12 cellular contexts compared by ENCODE assay signal in the genomic region with DNA sequence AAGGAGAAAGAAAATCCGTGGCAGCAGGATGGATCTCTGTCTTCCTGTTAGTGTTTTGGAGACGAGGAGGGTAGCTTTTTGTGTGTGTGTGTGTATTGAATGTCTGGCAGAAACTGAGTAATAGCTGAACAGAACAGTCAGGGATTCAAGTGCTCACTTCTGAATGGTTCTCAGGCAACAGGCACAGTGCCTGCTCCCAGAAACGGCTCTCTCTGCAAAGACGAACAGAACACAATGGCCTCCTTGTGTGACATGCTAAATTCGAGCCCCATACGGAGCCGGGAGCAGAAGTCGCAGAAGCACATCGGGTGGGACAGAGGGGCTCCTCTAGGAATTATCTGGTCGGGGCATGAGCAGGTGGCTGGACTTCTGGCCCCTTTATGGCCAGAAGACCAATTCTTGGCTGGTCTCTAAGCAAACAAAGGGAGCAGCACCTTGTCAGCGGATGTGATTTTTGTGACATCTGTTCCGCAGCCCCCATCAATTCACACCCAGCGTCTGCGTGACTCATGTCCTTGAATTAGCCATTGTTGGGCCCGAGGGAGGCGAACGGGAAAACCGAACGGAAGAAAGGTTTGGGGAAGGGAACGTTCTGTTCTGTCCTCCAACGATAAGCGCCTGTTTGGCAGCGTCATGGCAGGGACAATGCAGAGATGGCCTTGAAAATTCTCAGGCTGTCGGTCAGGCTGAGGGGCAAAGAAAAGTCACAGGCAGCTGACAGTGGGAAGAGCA. TPM values are rescaled to one million over a fixed set of nuclear protein-coding genes. Genes with fewer than 3 reads are reported as not detected.
A peak's percentile ranks its signal among the peaks of the same experiment; 100 is the strongest.
DNase-seq lines count a peak whose midpoint lies in the region; ATAC-seq, FAIRE-seq and TF ChIP-seq lines count a peak whose summit lies in the region.
"Had no signal": no experiment of that assay in that cellular context is flagged by ENCODE, and none has a peak within 500 bp of the region (broad histone marks: within the 10 kb centered on the region; RNA-seq: fewer than 3 reads in every experiment).

No MANE protein-coding gene starts in this region.

- no peaks in the 10 kb centered on the region for H3K9me2 ChIP-seq in PC-3 (replicated peaks; ENCODE audit: low read length)

- TF ChIP-seq CTCF in PC-3 (conservative IDR thresholded peaks at IDR 0.05; ENCODE audit: low read depth, low read length): no peak
- no peak for TF ChIP-seq CTCF in ovary (IDR thresholded peaks at IDR 0.05)

- no peaks in the 10 kb centered on the region for H3K36me3 ChIP-seq in PC-3 (ENCODE audit: low read depth, low read length)
- no peaks in the 10 kb centered on the region for H3K36me3 ChIP-seq in ovary
- H3K36me3 ChIP-seq: BLaER1 had no signal

- TF ChIP-seq POLR2A in ovary (IDR thresholded peaks at IDR 0.05) (no peak), H54 (IDR thresholded peaks at IDR 0.05; ENCODE audit: low read depth, low read length) (no peak)

- peaks cover 16% of the 10 kb centered on the region for H3K27me3 ChIP-seq in PC-3 (ENCODE audit: low read length)
- H3K27me3 ChIP-seq in ovary: no peaks in the 10 kb centered on the region
- H3K27me3 ChIP-seq: BLaER1 had no signal

- peak overlapping the region; percentile 29 for H3K4me2 ChIP-seq in PC-3 (ENCODE audit: low read length)
- H3K4me2 ChIP-seq: BLaER1 had no signal

- H3K36me3 Mint-ChIP-seq in activated naive CD4-positive, alpha-beta T cell treated with anti-CD3 and anti-CD28 coated beads for 36 hours (ENCODE audit: low read depth): no peaks in the 10 kb centered on the region
- H3K36me3 Mint-ChIP-seq: T-cell had no signal

- CTCF ChIA-PET in PC-3 (lab: Charles Lee): no interaction called here
- CTCF ChIA-PET in activated naive CD4-positive, alpha-beta T cell treated with anti-CD3 and anti-CD28 coated beads for 36 hours (lab: Charles Lee): no interaction called here

- no peaks in the 10 kb centered on the region for H3F3A ChIP-seq in PC-3 (ENCODE audit: low read length, unreplicated experiment)

- H3K27me3 Mint-ChIP-seq in activated naive CD4-positive, alpha-beta T cell treated with anti-CD3 and anti-CD28 coated beads for 36 hours (ENCODE audit: low read depth): peaks cover 12% of the 10 kb centered on the region

- H3K9ac ChIP-seq in PC-3 (ENCODE audit: low read length): no peak overlapping the region
- H3K9ac ChIP-seq: BLaER1 had no signal

- no peaks in the 10 kb centered on the region for H3K79me2 ChIP-seq in PC-3 (ENCODE audit: low read length)

- no peaks in the 10 kb centered on the region for H3K4me1 Mint-ChIP-seq in activated naive CD4-positive, alpha-beta T cell treated with anti-CD3 and anti-CD28 coated beads for 36 hours (ENCODE audit: low read depth)
- H3K4me1 Mint-ChIP-seq: T-cell had no signal

- POLR2A ChIA-PET in PC-3 (lab: Charles Lee; ENCODE audit: unreplicated experiment): no interaction called here

- peak; percentile 44 for TF ChIP-seq EP300 in ovary (IDR thresholded peaks at IDR 0.05)

- H3K27ac ChIP-seq in PC-3 (ENCODE audit: low read length) (no peak overlapping the region), ovary (no peak overlapping the region)
- H3K27ac ChIP-seq: BLaER1 had no signal

- H4K20me1 ChIP-seq in PC-3 (ENCODE audit: low read length): no peaks in the 10 kb centered on the region
- H4K20me1 ChIP-seq: BLaER1 had no signal

- H3K4me1 ChIP-seq in PC-3 (ENCODE audit: insufficient read depth, low read length) (peaks cover 9% of the 10 kb centered on the region; the same call in 1 of the 2 replicates), ovary (ENCODE audit: insufficient read depth) (no peaks in the 10 kb centered on the region)
- H3K4me1 ChIP-seq: BLaER1 had no signal

- DNase-seq in DMS79 treated with DMSO at 0.1 percent for 48 hours (lab: John Stamatoyannopoulos, UW) (peak; percentile 28), PC-3 (peak; percentile 49), foreskin melanocyte (peak; percentile 39), ovary (peak in 1 of 5 donors; percentile 34), H54 (ENCODE audit: insufficient read length, low spot score) (no peak), epidermal melanocyte (ENCODE audit: insufficient read length, low spot score) (no peak)
- no peak for DNase-seq in stimulated activated naive CD4-positive, alpha-beta T cell treated with Interleukin-2 at 50 U/mL for 16 hours (lab: John Stamatoyannopoulos, UW)
- no peak for DNase-seq in activated naive CD4-positive, alpha-beta T cell treated with anti-CD3 and anti-CD28 coated beads for 36 hours
- DNase-seq: kidney, NCI-H345, T-cell had no signal

- peaks cover 2% of the 10 kb centered on the region for H3K9me3 Mint-ChIP-seq in activated naive CD4-positive, alpha-beta T cell treated with anti-CD3 and anti-CD28 coated beads for 36 hours

- H2AFZ ChIP-seq in PC-3 (ENCODE audit: low read length): peak overlapping the region; percentile 36; the same call in 1 of the 2 replicates

- H3K4me3 ChIP-seq in PC-3 (ENCODE audit: low read length) (peak overlapping the region; percentile 6; the same call in 1 of the 2 replicates), ovary (no peak overlapping the region)
- H3K4me3 ChIP-seq: BLaER1 had no signal

- no peak overlapping the region for H3K4me3 Mint-ChIP-seq in activated naive CD4-positive, alpha-beta T cell treated with anti-CD3 and anti-CD28 coated beads for 36 hours
- H3K4me3 Mint-ChIP-seq: T-cell had no signal

- H3K27ac Mint-ChIP-seq in activated naive CD4-positive, alpha-beta T cell treated with anti-CD3 and anti-CD28 coated beads for 36 hours: no peak overlapping the region
- H3K27ac Mint-ChIP-seq: T-cell had no signal

- WGBS in ovary, 3 donors: 37 to 53% (median 49%) methylated on average over 24 of the region's 24 CpGs

- peak; percentile 54 for ATAC-seq in PC-3
- ATAC-seq: T-cell had no signal

- no peaks in the 10 kb centered on the region for H3K9me3 ChIP-seq in PC-3 (ENCODE audit: low read length)
- H3K9me3 ChIP-seq in ovary: peaks cover 0 to 3% of the 10 kb centered on the region in 2 donors

- intact Hi-C loops in PC-3 (cut with micrococcal nuclease): no loop called here
- intact Hi-C loops in ovary (cut with DNase I): no loop called here
- intact Hi-C loops in activated naive CD4-positive, alpha-beta T cell treated with anti-CD3 and anti-CD28 coated beads for 36 hours (cut with micrococcal nuclease): no loop called here

- no peak for FAIRE-seq in H54 (lab: Jason Lieb, UNC)
- FAIRE-seq: kidney had no signal

- no TSS peak for BruUV-seq in PC-3 (replicated peaks; lab: Mats Ljungman, UMichigan)

RNA-seq across cellular contexts. Expression of gene NPTX2, which starts 47.3 kb away (rescaled TPM):
- total RNA-seq in PC-3 (2014; rRNA removed) (not detected in 2 replicates), ovary (10 to 100 TPM in 1 of 7 donors, 1 to 10 TPM in 5, under 1 TPM in 1; 0.38 to 16.9 (median 4.4) TPM)
- polyA plus RNA-seq in ovary: 10 to 100 TPM; 12.5 to 75.7 TPM
- not detected for total RNA-seq in activated naive CD4-positive, alpha-beta T cell treated with anti-CD3 and anti-CD28 coated beads for 36 hours

Comparison
In these comparisons a context has a peak if more than half of its experiments do, and no peak if none do; other contexts are left out.
1. DNase-seq: peak in DMS79 treated with DMSO at 0.1 percent for 48 hours (single experiment), PC-3 (single experiment) and foreskin melanocyte (single experiment); none in stimulated activated naive CD4-positive, alpha-beta T cell treated with Interleukin-2 at 50 U/mL for 16 hours (single experiment), activated naive CD4-positive, alpha-beta T cell treated with anti-CD3 and anti-CD28 coated beads for 36 hours (single experiment), H54 (single experiment) and epidermal melanocyte (single experiment).